8 cellular contexts compared by ENCODE assay signal in genomic region chr10:13712799-13713581, GRCh38.
DNase-seq lines count a peak whose midpoint lies in the region; ATAC-seq and TF ChIP-seq lines count a peak whose summit lies in the region.

No MANE protein-coding gene starts in this region.

- no peak overlapping the region for H2AFZ ChIP-seq in trophoblast cell (ENCODE audit: insufficient read depth, low read length, poor library complexity)

- DNase-seq in GM03348 (ENCODE audit: low spot score) (peak; percentile 88), SKM-1 treated with dmso at 0.1 percent for 144 hours (lab: John Stamatoyannopoulos, UW; ENCODE audit: unreplicated experiment) (peak; percentile 65), fibroblast of mammary gland (ENCODE audit: low read depth) (peak; percentile 99), trophoblast cell (peak; percentile 26 to 40), cerebellum (ENCODE audit: low spot score) (no peak), HuH-7 (ENCODE audit: low spot score) (no peak)

- no peak overlapping the region for H2BK120ac ChIP-seq in trophoblast cell (ENCODE audit: insufficient read depth, low read length, poor library complexity)

- ATAC-seq in GM19438 (IDR thresholded peaks at IDR 0.05; ENCODE audit: low read depth, unreplicated experiment) = peak; percentile 71
- ATAC-seq in HG03432 (IDR thresholded peaks at IDR 0.05; ENCODE audit: unreplicated experiment) = peak; percentile 91

- H2BK12ac ChIP-seq in trophoblast cell (ENCODE audit: low read length) = no peak overlapping the region

- H3K79me2 ChIP-seq in trophoblast cell (ENCODE audit: control insufficient read depth, insufficient read depth, low read length, poor library complexity) = no peaks in the 10 kb centered on the region

- no peak overlapping the region for H2BK5ac ChIP-seq in trophoblast cell (ENCODE audit: low read depth, low read length, poor library complexity)

- no peak overlapping the region for H3K18ac ChIP-seq in trophoblast cell (ENCODE audit: low read length)

- no peak overlapping the region for H4K12ac ChIP-seq in trophoblast cell (ENCODE audit: low read depth, low read length)

- H3K4ac ChIP-seq in trophoblast cell (ENCODE audit: low read depth, low read length) = no peak overlapping the region

- no peak overlapping the region for H4K8ac ChIP-seq in trophoblast cell (ENCODE audit: low read depth, low read length)

- H3K14ac ChIP-seq in trophoblast cell (ENCODE audit: low read length) = no peak overlapping the region

- peaks cover 18 to 25% of the 10 kb centered on the region in 2 experiments for H3K4me1 ChIP-seq in trophoblast cell (ENCODE audit: control insufficient read depth in 1 of 2, insufficient read depth in 2 of 2, low read length in 2 of 2)

- H3K79me1 ChIP-seq in trophoblast cell (ENCODE audit: low read length) = peaks cover 18% of the 10 kb centered on the region

- H3K23ac ChIP-seq in trophoblast cell (ENCODE audit: low read length) = no peak overlapping the region

- no peak overlapping the region for H3K4me2 ChIP-seq in trophoblast cell (ENCODE audit: low read length)

- no peak overlapping the region for H2AK5ac ChIP-seq in trophoblast cell (ENCODE audit: low read length)

- no peaks in the 10 kb centered on the region for H3K27me3 ChIP-seq in trophoblast cell (ENCODE audit: insufficient read depth, low read length)

- H3K9me3 ChIP-seq in trophoblast cell (ENCODE audit: insufficient read depth, low read depth, low read length) = no peaks in the 10 kb centered on the region

- H3K27ac ChIP-seq in trophoblast cell (ENCODE audit: low read depth, low read length) = no peak overlapping the region

- no CpG with 5 or more reads among the region's 6 CpGs for WGBS in trophoblast cell (ENCODE audit: extremely low coverage, insufficient coverage, insufficient read length)

- H4K91ac ChIP-seq in trophoblast cell (ENCODE audit: low read depth, low read length) = no peak overlapping the region

- TF ChIP-seq CTCF in fibroblast of mammary gland (conservative IDR thresholded peaks at IDR 0.05; ENCODE audit: control insufficient read depth, insufficient read depth, low read depth, low read length) = no peak

- H3K4me3 ChIP-seq in fibroblast of mammary gland (ENCODE audit: control insufficient read depth, low read depth, low read length) (no peak overlapping the region), trophoblast cell (ENCODE audit: low read depth, low read length) (no peak overlapping the region)

- no peaks in the 10 kb centered on the region for H3K36me3 ChIP-seq in trophoblast cell (ENCODE audit: control insufficient read depth in 1 of 2, insufficient read depth in 2 of 2, low read length in 2 of 2)

- no peak overlapping the region for H3K9ac ChIP-seq in trophoblast cell (ENCODE audit: low read length)

Comparison
In these comparisons a context has a peak if more than half of its experiments do, and no peak if none do; other contexts are left out.
1. DNase-seq: peak in GM03348 (single experiment), SKM-1 treated with dmso at 0.1 percent for 144 hours (single experiment), fibroblast of mammary gland (single experiment) and trophoblast cell (2 of 2); none in cerebellum (single experiment) and HuH-7 (single experiment).